ENCODE assay signal across 17 cellular contexts in genomic region chr18:71114550-71115210, GRCh38.
"Had no signal": no experiment of that assay in that cellular context is flagged by ENCODE, and none has a peak within 500 bp of the region (broad histone marks: within the 10 kb centered on the region; RNA-seq: fewer than 3 reads in every experiment).

No MANE protein-coding gene starts in this region.

- H3K4me1 ChIP-seq: adrenal gland, gastrocnemius medialis, psoas muscle had no signal

- H2AFZ ChIP-seq: hepatocyte had no signal

- H3K4me2 ChIP-seq: hepatocyte had no signal

- H3K9me3 ChIP-seq: adrenal gland, gastrocnemius medialis had no signal

- H3K27me3 ChIP-seq: adrenal gland, dorsolateral prefrontal cortex, gastrocnemius medialis, hepatocyte had no signal

- ATAC-seq: activated CD8-positive, alpha-beta memory T cell treated with anti-CD3 and anti-CD28 coated beads, Interleukin-2, amount 10 ng/mL, durations not matched to agents 7 days and 5 days; gastrocnemius medialis; psoas muscle; sciatic nerve; stimulated activated naive CD8-positive, alpha-beta T cell treated with anti-CD3 and anti-CD28 coated beads, Interleukin-15, Interleukin-2, amounts not matched to agents 100 U/mL and 50 U/mL, for 24 hours had no signal

- H3K79me2 ChIP-seq: hepatocyte had no signal

- H3K27ac ChIP-seq: adrenal gland, dorsolateral prefrontal cortex, gastrocnemius medialis, hepatocyte, psoas muscle, VCaP had no signal

- H3K4me3 ChIP-seq: adrenal gland, dorsolateral prefrontal cortex, gastrocnemius medialis, hepatocyte, lung, psoas muscle had no signal

- H3K36me3 ChIP-seq: adrenal gland, gastrocnemius medialis had no signal

- DNase-seq: activated CD4-positive, alpha-beta memory T cell treated with anti-CD3 and anti-CD28 coated beads for 36 hours; activated CD8-positive, alpha-beta memory T cell treated with anti-CD3 and anti-CD28 coated beads, Interleukin-2, amount 10 ng/mL, durations not matched to agents 7 days and 5 days; activated naive CD4-positive, alpha-beta T cell treated with anti-CD3 and anti-CD28 coated beads, Interleukin-2, amount 50 U/mL, for 16 hours; activated T-cell treated with anti-CD3 and anti-CD28 coated beads, Interleukin-2, amount 50 U/mL, for 1 hour; adrenal gland; dorsolateral prefrontal cortex; endodermal cell; erythroblast; gastrocnemius medialis; islet precursor cell; midbrain; psoas muscle; stimulated activated naive CD8-positive, alpha-beta T cell treated with anti-CD3 and anti-CD28 coated beads, Interleukin-15, Interleukin-2, amounts not matched to agents 100 U/mL and 50 U/mL, for 24 hours had no signal
